Comparison of ENCODE assay signal across 8 cellular contexts in genomic region chr11:114166897-114167323, GRCh38.
A peak's percentile ranks its signal among the peaks of the same experiment; 100 is the strongest.
DNase-seq lines count a peak whose midpoint lies in the region; ATAC-seq and TF ChIP-seq lines count a peak whose summit lies in the region.

No MANE protein-coding gene starts in this region.

- peaks cover 38% of the 10 kb centered on the region for H3K4me1 Mint-ChIP-seq in stimulated activated memory B cell treated with anti-CD40 and anti-IgM and Interleukin-4, amounts not matched to agents 10 μg/mL and 1 μg/mL and 100 μg/mL, for 72 hours

- intact Hi-C loops in adrenal gland (cut with DNase I) (loop anchor here in 1 of 2 donors (5.0 kb wide), 1 partner anchor 105 kb away; no protein-coding TSS in a partner anchor), right cardiac atrium (cut with DNase I) (loop anchor here in 1 of 4 donors (10.0 kb wide), 1 partner anchor 92 kb away; no protein-coding TSS in a partner anchor)

- H3K4me3 Mint-ChIP-seq in stimulated activated memory B cell treated with anti-CD40 and anti-IgM and Interleukin-4, amounts not matched to agents 10 μg/mL and 1 μg/mL and 100 μg/mL, for 72 hours, result no peak overlapping the region

- H3K9me3 Mint-ChIP-seq in stimulated activated memory B cell treated with anti-CD40 and anti-IgM and Interleukin-4, amounts not matched to agents 10 μg/mL and 1 μg/mL and 100 μg/mL, for 72 hours, result no peaks in the 10 kb centered on the region

- H3K4me3 ChIP-seq in adrenal gland (no peak overlapping the region), right cardiac atrium (ENCODE audit: low read length) (no peak overlapping the region)

- H3K4me1 ChIP-seq in adrenal gland (replicated peaks in 1 of 2) (peaks cover 95 to 97% of the 10 kb centered on the region in 2 donors), right cardiac atrium (ENCODE audit: control insufficient read depth, insufficient read depth, low read length) (peaks cover 73% of the 10 kb centered on the region)

- no peak overlapping the region for H3K27ac Mint-ChIP-seq in stimulated activated memory B cell treated with anti-CD40 and anti-IgM and Interleukin-4, amounts not matched to agents 10 μg/mL and 1 μg/mL and 100 μg/mL, for 72 hours

- H3K27ac ChIP-seq in adrenal gland, result peak overlapping the region; percentile 74 to 99 (median 96)
- H3K27ac ChIP-seq in right cardiac atrium (ENCODE audit: low read length), result peak overlapping the region; percentile 100

- H3K9me3 ChIP-seq in adrenal gland (replicated peaks in 1 of 3) (no peaks in the 10 kb centered on the region), right cardiac atrium (ENCODE audit: control insufficient read depth, low read length) (no peaks in the 10 kb centered on the region)

- DNase-seq in DMS 273 (lab: John Stamatoyannopoulos, UW; ENCODE audit: unreplicated experiment) (peak; percentile 3), DMS 273 treated with DMSO at 0.1 percent for 48 hours (lab: John Stamatoyannopoulos, UW) (no peak), NCI-H2171 treated with DMSO at 0.1 percent for 48 hours (lab: John Stamatoyannopoulos, UW) (peak; percentile 88), adrenal gland (peak in 5 of 7 donors; percentile 47 to 73 (median 67)), right cardiac atrium (no peak), iPS-NIHi7 (ENCODE audit: extremely low spot score) (no peak)
- DNase-seq in stimulated activated CD4-positive, alpha-beta T cell treated with anti-CD3 and anti-CD28 coated beads, Interleukin-4, amount 100 ng/mL, for 4 hours, result no peak

- WGBS in adrenal gland, 4 donors, result 0% methylated on average over 3 of the region's 3 CpGs
- WGBS in right cardiac atrium, result 2% methylated on average over 3 of the region's 3 CpGs

- peak in 1 of 2 donors; percentile 63 for TF ChIP-seq POLR2A in adrenal gland (IDR thresholded peaks at IDR 0.05)

- no peak for TF ChIP-seq CTCF in adrenal gland (IDR thresholded peaks at IDR 0.05)

- H3K36me3 ChIP-seq in adrenal gland (replicated peaks in 1 of 2), result no peaks in the 10 kb centered on the region

- no peaks in the 10 kb centered on the region for H3K27me3 ChIP-seq in adrenal gland
- H3K27me3 ChIP-seq in right cardiac atrium (ENCODE audit: control insufficient read depth, insufficient read depth), result no peaks in the 10 kb centered on the region

- ATAC-seq in right cardiac atrium, result peak in 1 of 2 donors; percentile 4
- peak; percentile 26 for ATAC-seq in stimulated activated memory B cell treated with anti-CD40 and anti-IgM and Interleukin-4, amounts not matched to agents 10 μg/mL and 1 μg/mL and 100 μg/mL, for 72 hours

- H3K27me3 Mint-ChIP-seq in stimulated activated memory B cell treated with anti-CD40 and anti-IgM and Interleukin-4, amounts not matched to agents 10 μg/mL and 1 μg/mL and 100 μg/mL, for 72 hours, result peaks cover 9% of the 10 kb centered on the region

- H3K36me3 Mint-ChIP-seq in stimulated activated memory B cell treated with anti-CD40 and anti-IgM and Interleukin-4, amounts not matched to agents 10 μg/mL and 1 μg/mL and 100 μg/mL, for 72 hours, result no peaks in the 10 kb centered on the region

Comparison
In these comparisons a context has a peak if more than half of its experiments do, and no peak if none do; other contexts are left out.
1. DNase-seq: peak in DMS 273 (single experiment), NCI-H2171 treated with DMSO at 0.1 percent for 48 hours (single experiment) and adrenal gland (5 of 7); none in DMS 273 treated with DMSO at 0.1 percent for 48 hours (single experiment), right cardiac atrium (0 of 3), stimulated activated CD4-positive, alpha-beta T cell treated with anti-CD3 and anti-CD28 coated beads, Interleukin-4, amount 100 ng/mL, for 4 hours (0 of 2) and iPS-NIHi7 (single experiment).